In genomic region chr17:66300956-66301355, GRCh38 we compare ENCODE assay signal across 12 cellular contexts. TPM values are rescaled to one million over a fixed set of nuclear protein-coding genes. Genes with fewer than 3 reads are reported as not detected.
DNase-seq lines count a peak whose midpoint lies in the region; ATAC-seq and TF ChIP-seq lines count a peak whose summit lies in the region.
"Had no signal": no experiment of that assay in that cellular context is flagged by ENCODE, and none has a peak within 500 bp of the region (broad histone marks: within the 10 kb centered on the region; RNA-seq: fewer than 3 reads in every experiment).

No MANE protein-coding gene starts in this region.

- peaks cover 20% of the 10 kb centered on the region for H3K36me3 Mint-ChIP-seq in activated CD4-positive, alpha-beta T cell treated with anti-CD3 and anti-CD28 coated beads for 36 hours (ENCODE audit: low read depth)
- H3K36me3 Mint-ChIP-seq in IgD-negative memory B cell: no peaks in the 10 kb centered on the region
- peaks cover 6% of the 10 kb centered on the region for H3K36me3 Mint-ChIP-seq in central memory CD8-positive, alpha-beta T cell (ENCODE audit: insufficient read depth)
- H3K36me3 Mint-ChIP-seq in nephron progenitor cell (ENCODE audit: low read depth): no peaks in the 10 kb centered on the region

- H3K9me3 ChIP-seq in A673 (ENCODE audit: low read depth, low read length, poor library complexity, severe bottlenecking): no peaks in the 10 kb centered on the region
- H3K9me3 ChIP-seq: esophagus squamous epithelium, upper lobe of left lung had no signal

- H3K4me3 ChIP-seq in A673 (ENCODE audit: low read depth, low read length, poor library complexity, severe bottlenecking): no peak overlapping the region

- ATAC-seq in activated CD4-positive, alpha-beta T cell treated with anti-CD3 and anti-CD28 coated beads for 36 hours: no peak
- ATAC-seq in central memory CD8-positive, alpha-beta T cell (replicated peaks; ENCODE audit: extremely low read depth, poor library complexity, severe bottlenecking): no peak

- no peaks in the 10 kb centered on the region for H3K9me3 Mint-ChIP-seq in activated CD4-positive, alpha-beta T cell treated with anti-CD3 and anti-CD28 coated beads for 36 hours (ENCODE audit: low read depth)
- H3K9me3 Mint-ChIP-seq in IgD-negative memory B cell: no peaks in the 10 kb centered on the region
- no peaks in the 10 kb centered on the region for H3K9me3 Mint-ChIP-seq in central memory CD8-positive, alpha-beta T cell
- no peaks in the 10 kb centered on the region for H3K9me3 Mint-ChIP-seq in nephron progenitor cell

- no peaks in the 10 kb centered on the region for H3K36me3 ChIP-seq in A673 (ENCODE audit: insufficient read depth, low read length, poor library complexity, severe bottlenecking)
- H3K36me3 ChIP-seq: esophagus squamous epithelium, upper lobe of left lung had no signal

- H3K27me3 Mint-ChIP-seq in activated CD4-positive, alpha-beta T cell treated with anti-CD3 and anti-CD28 coated beads for 36 hours: no peaks in the 10 kb centered on the region
- H3K27me3 Mint-ChIP-seq in IgD-negative memory B cell (peaks cover 24% of the 10 kb centered on the region), nephron progenitor cell (ENCODE audit: low read depth, poor library complexity) (peaks cover 33% of the 10 kb centered on the region)
- peaks cover 12% of the 10 kb centered on the region for H3K27me3 Mint-ChIP-seq in central memory CD8-positive, alpha-beta T cell

- H3K4me3 Mint-ChIP-seq in activated CD4-positive, alpha-beta T cell treated with anti-CD3 and anti-CD28 coated beads for 36 hours: peak overlapping the region; percentile 84
- H3K4me3 Mint-ChIP-seq in IgD-negative memory B cell (peak overlapping the region; percentile 81 to 97 (median 91)), nephron progenitor cell (peak overlapping the region; percentile 91)
- H3K4me3 Mint-ChIP-seq in central memory CD8-positive, alpha-beta T cell: peak overlapping the region; percentile 96

- H3K27ac Mint-ChIP-seq in activated CD4-positive, alpha-beta T cell treated with anti-CD3 and anti-CD28 coated beads for 36 hours: no peak overlapping the region
- peak overlapping the region in 1 of 3 donors; percentile 55 for H3K27ac Mint-ChIP-seq in IgD-negative memory B cell
- no peak overlapping the region for H3K27ac Mint-ChIP-seq in central memory CD8-positive, alpha-beta T cell (ENCODE audit: low read depth)
- H3K27ac Mint-ChIP-seq in nephron progenitor cell: no peak overlapping the region

- TF ChIP-seq CTCF in nephron progenitor cell (IDR thresholded peaks at IDR 0.05) (no peak), A673 (conservative IDR thresholded peaks at IDR 0.05; ENCODE audit: low read depth, low read length) (no peak)

- no peak overlapping the region for H3K27ac ChIP-seq in A673 (ENCODE audit: low read depth, low read length, poor library complexity, severe bottlenecking)

- no TSS peak for BruUV-seq in A673 (replicated peaks; lab: Mats Ljungman, UMichigan)

- intact Hi-C loops in activated CD4-positive, alpha-beta T cell treated with anti-CD3 and anti-CD28 coated beads for 36 hours (cut with DNase I, micrococcal nuclease): loop anchor here in 1 of 2 experiments (5.0 to 10.0 kb wide), 6 partner anchors 266 to 1954 kb away; partner anchors contain the start of genes GNA13 and PSMD12
- intact Hi-C loops in A673 (cut with micrococcal nuclease; ENCODE audit: unreplicated experiment): loop anchor here (10.0 kb wide), 1 partner anchor 124 kb away; no protein-coding TSS in a partner anchor

- no peak for DNase-seq in activated CD4-positive, alpha-beta T cell treated with anti-CD3 and anti-CD28 coated beads for 36 hours
- no peak for DNase-seq in activated CD4-positive, alpha-beta T cell treated with anti-CD3 and anti-CD28 coated beads, Interleukin-2, amount 50 U/mL, for 1 hour
- no peak for DNase-seq in central memory CD8-positive, alpha-beta T cell (ENCODE audit: low spot score in 2 of 2)
- no peak for DNase-seq in nephron progenitor cell
- DNase-seq in A673 (ENCODE audit: low spot score): no peak
- DNase-seq in OCI-M2 (lab: John Stamatoyannopoulos, UW; ENCODE audit: unreplicated experiment): no peak
- no peak for DNase-seq in NCI-H146 treated with DMSO at 0.1 percent for 48 hours (lab: John Stamatoyannopoulos, UW; ENCODE audit: unreplicated experiment)
- DNase-seq: ACHN; central memory CD4-positive, alpha-beta T cell; esophagus squamous epithelium; upper lobe of left lung had no signal

- H3K27me3 ChIP-seq in A673 (replicated peaks; ENCODE audit: insufficient read depth, low read depth, low read length, poor library complexity): no peaks in the 10 kb centered on the region
- H3K27me3 ChIP-seq: upper lobe of left lung had no signal

- CTCF ChIA-PET in activated CD4-positive, alpha-beta T cell treated with anti-CD3 and anti-CD28 coated beads for 36 hours (lab: Charles Lee): interaction anchor here (0.8 to 1.5 kb wide), 10 partner anchors 11 to 355 kb away, joined by 3 to 6 read pairs (median 3); no protein-coding TSS in a partner anchor
- CTCF ChIA-PET in A673 (lab: Charles Lee): no interaction called here

- H3K4me1 ChIP-seq in A673 (ENCODE audit: insufficient read depth, low read length, poor library complexity, severe bottlenecking): peaks cover 2% of the 10 kb centered on the region

- POLR2A ChIA-PET in activated CD4-positive, alpha-beta T cell treated with anti-CD3 and anti-CD28 coated beads for 36 hours (lab: Charles Lee): interaction anchor here (0.6 to 1.4 kb wide), 5 partner anchors 30 to 414 kb away, joined by 3 to 6 read pairs (median 4); no protein-coding TSS in a partner anchor
- POLR2A ChIA-PET in A673 (lab: Charles Lee; ENCODE audit: low non-redundant PET): no interaction called here

- H3K4me1 Mint-ChIP-seq in activated CD4-positive, alpha-beta T cell treated with anti-CD3 and anti-CD28 coated beads for 36 hours: peaks cover 37% of the 10 kb centered on the region
- H3K4me1 Mint-ChIP-seq in IgD-negative memory B cell: peaks cover 2 to 9% (median 4%) of the 10 kb centered on the region in 3 donors
- peaks cover 21% of the 10 kb centered on the region for H3K4me1 Mint-ChIP-seq in central memory CD8-positive, alpha-beta T cell
- H3K4me1 Mint-ChIP-seq in nephron progenitor cell: peaks cover 38% of the 10 kb centered on the region

RNA-seq across cellular contexts. Expression of gene PRKCA, which starts 1.5 kb away (rescaled TPM):
- 10 to 100 TPM; 73.3 to 77.0 TPM for total RNA-seq in activated CD4-positive, alpha-beta T cell treated with anti-CD3 and anti-CD28 coated beads for 36 hours
- polyA plus RNA-seq in IgD-negative memory B cell: 0.14 TPM
- total RNA-seq in A673 (2021): 15.7 and 16.3 TPM in 2 replicates
